In genomic region chr12:111024205-111024794, GRCh38 we compare ENCODE assay signal across 8 cellular contexts. TPM values are rescaled to one million over a fixed set of nuclear protein-coding genes. Genes with fewer than 3 reads are reported as not detected.
DNase-seq lines count a peak whose midpoint lies in the region; ATAC-seq, FAIRE-seq and TF ChIP-seq lines count a peak whose summit lies in the region.

No MANE protein-coding gene starts in this region.

- in situ Hi-C loops in G401 (cut with HindIII; ENCODE audit: low sequenced_read_pairs) = no loop called here

- H3K9ac ChIP-seq in astrocyte (ENCODE audit: low read length) = no peak overlapping the region
- H3K9ac ChIP-seq in kidney (ENCODE audit: low read length in 2 of 2) = no peak overlapping the region

- no peaks in the 10 kb centered on the region for H3K79me2 ChIP-seq in astrocyte (ENCODE audit: insufficient read depth, low read length)

- H3K36me3 Mint-ChIP-seq in astrocyte (ENCODE audit: low read depth, unreplicated experiment) = peaks cover 4% of the 10 kb centered on the region

- H3K9me3 ChIP-seq in astrocyte (ENCODE audit: insufficient read depth, low read depth, low read length) = no peaks in the 10 kb centered on the region
- no peaks in the 10 kb centered on the region for H3K9me3 ChIP-seq in kidney (ENCODE audit: control insufficient read depth in 1 of 2, low read length in 2 of 2)

- DNase-seq in D721Med (ENCODE audit: insufficient read length, low spot score) = peak; percentile 53
- DNase-seq in HTR-8/SVneo (ENCODE audit: insufficient read length, low spot score) = peak; percentile 62
- peak; percentile 21 for DNase-seq in T follicular helper cell (ENCODE audit: low read depth)
- no peak for DNase-seq in astrocyte (ENCODE audit: low read depth)
- DNase-seq in kidney = no peak
- DNase-seq in stimulated activated CD4-positive, alpha-beta T cell treated with anti-CD3 and anti-CD28 coated beads, TNF-alpha, amount 100 ng/mL, for 24 hours (ENCODE audit: low read depth in 3 of 3) = peak; percentile 24 to 47 (median 30)
- DNase-seq in G401 (ENCODE audit: low spot score) = no peak

- H3K4me1 Mint-ChIP-seq in astrocyte (ENCODE audit: low read depth, unreplicated experiment) = no peaks in the 10 kb centered on the region

- no peak for ATAC-seq in GM21529 (IDR thresholded peaks at IDR 0.05; ENCODE audit: unreplicated experiment)

- no peak overlapping the region for H3K4me2 ChIP-seq in astrocyte (ENCODE audit: low read length)

- peaks cover 85% of the 10 kb centered on the region for H3K27me3 Mint-ChIP-seq in astrocyte (ENCODE audit: low read depth, unreplicated experiment)

- TF ChIP-seq CTCF in D721Med (IDR thresholded peaks at IDR 0.05; ENCODE audit: insufficient read depth, missing control alignments) (peak; percentile 78), astrocyte (IDR thresholded peaks at IDR 0.05; ENCODE audit: insufficient read depth, low read depth, low read length) (peak; percentile 50), kidney (IDR thresholded peaks at IDR 0.05; ENCODE audit: borderline replicate concordance, extremely low read depth, insufficient read depth) (peak; percentile 52)

- peak; percentile 11 for FAIRE-seq in D721Med (lab: Jason Lieb, UNC)
- peak; percentile 79 for FAIRE-seq in HTR-8/SVneo (lab: Jason Lieb, UNC)
- no peak for FAIRE-seq in astrocyte (lab: Jason Lieb, UNC)
- no peak for FAIRE-seq in kidney (lab: Jason Lieb, UNC)

- H3K9me3 Mint-ChIP-seq in astrocyte (ENCODE audit: unreplicated experiment) = no peaks in the 10 kb centered on the region

- H3K4me3 ChIP-seq in astrocyte (ENCODE audit: insufficient read depth, low read depth, low read length) (no peak overlapping the region), kidney (ENCODE audit: low read length in 2 of 2) (no peak overlapping the region)

- intact Hi-C loops in kidney (cut with DNase I) = no loop called here

- no peaks in the 10 kb centered on the region for H4K20me1 ChIP-seq in astrocyte (ENCODE audit: insufficient read depth, low read length)

- no peaks in the 10 kb centered on the region for H3K4me1 ChIP-seq in astrocyte (ENCODE audit: insufficient read depth, low read length)
- H3K4me1 ChIP-seq in kidney (ENCODE audit: control insufficient read depth in 1 of 2, insufficient read depth in 1 of 2, low read depth in 1 of 2, low read length in 2 of 2) = no peaks in the 10 kb centered on the region

- H3K27ac ChIP-seq in astrocyte (ENCODE audit: low read depth, low read length) (no peak overlapping the region), kidney (ENCODE audit: low read depth in 2 of 2, low read length in 2 of 2) (no peak overlapping the region)

- no peak overlapping the region for H3K4me3 Mint-ChIP-seq in astrocyte (ENCODE audit: unreplicated experiment)

- H3K27me3 ChIP-seq in astrocyte (ENCODE audit: insufficient read depth, low read length) = peaks cover 25% of the 10 kb centered on the region

- H2AFZ ChIP-seq in astrocyte (ENCODE audit: low read depth, low read length) = no peak overlapping the region

- H3K36me3 ChIP-seq in astrocyte (ENCODE audit: insufficient read depth, low read length) = no peaks in the 10 kb centered on the region
- H3K36me3 ChIP-seq in kidney (ENCODE audit: control insufficient read depth in 1 of 2, insufficient read depth in 2 of 2, low read length in 2 of 2) = no peaks in the 10 kb centered on the region

- no peak overlapping the region for H3K27ac Mint-ChIP-seq in astrocyte (ENCODE audit: unreplicated experiment)

RNA-seq across cellular contexts. Expression of gene CUX2, which starts 9.7 kb away (rescaled TPM):
- 0.07 and 0.30 TPM in 2 replicates for total RNA-seq in astrocyte
- total RNA-seq in kidney = 0.06 TPM
- not detected for polyA plus RNA-seq in kidney (ENCODE audit: insufficient read depth, low read depth, low replicate concordance)
- 0.10 TPM in 1 of 2 replicates, not detected in the other for total RNA-seq in G401 (2014; rRNA removed; shearing (Covaris generic))

Comparison
In these comparisons a context has a peak if more than half of its experiments do, and no peak if none do; other contexts are left out.
1. DNase-seq: peak in D721Med (single experiment), HTR-8/SVneo (single experiment), T follicular helper cell (single experiment) and stimulated activated CD4-positive, alpha-beta T cell treated with anti-CD3 and anti-CD28 coated beads, TNF-alpha, amount 100 ng/mL, for 24 hours (3 of 3); none in astrocyte (single experiment), kidney (single experiment) and G401 (single experiment).
2. Peak in every context shown above with its lines, with median percentiles within 50 percentile points of each other: CTCF ChIP-seq.